In the genomic region with DNA sequence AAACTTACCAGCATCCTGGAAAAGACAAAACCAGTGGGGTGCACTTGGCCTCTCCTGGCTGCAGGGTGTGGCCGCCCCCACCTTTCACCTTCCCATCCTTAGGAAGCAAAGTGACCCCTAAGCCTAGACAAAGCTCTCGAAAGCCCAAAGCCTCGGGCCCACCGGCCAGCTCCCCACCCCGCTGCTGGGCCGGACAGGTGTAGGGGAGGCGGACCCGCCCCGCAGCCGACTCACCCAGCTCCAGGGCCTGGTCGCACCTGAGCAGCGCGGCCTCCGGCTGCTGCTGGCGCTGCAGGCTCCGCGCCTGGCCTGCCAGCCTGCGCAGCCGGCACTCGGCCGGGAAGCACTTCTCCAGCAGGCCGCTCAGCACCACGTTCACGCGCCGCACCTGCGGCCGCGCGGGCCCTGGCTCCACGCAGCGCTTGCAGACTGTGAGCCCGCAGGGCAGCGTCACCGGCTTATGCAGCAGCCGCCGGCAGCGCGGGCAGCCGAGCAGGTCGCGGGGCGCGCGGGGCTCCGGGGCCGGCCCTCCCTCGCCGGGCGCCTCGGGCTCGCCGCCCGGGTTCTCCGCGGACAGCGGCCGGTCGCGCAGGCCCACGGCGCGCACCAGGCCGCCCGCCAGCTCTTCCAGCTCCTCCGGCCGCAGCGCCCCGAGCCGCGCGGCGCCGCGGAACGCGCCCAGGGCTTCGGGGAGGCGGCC, we compare ENCODE assay signal across 9 cellular contexts. TPM values are rescaled to one million over a fixed set of nuclear protein-coding genes. Genes with fewer than 3 reads are reported as not detected.
DNase-seq lines count a peak whose midpoint lies in the region; ATAC-seq, FAIRE-seq and TF ChIP-seq lines count a peak whose summit lies in the region.
"Had no signal": no experiment of that assay in that cellular context is flagged by ENCODE, and none has a peak within 500 bp of the region (broad histone marks: within the 10 kb centered on the region; RNA-seq: fewer than 3 reads in every experiment).

No MANE protein-coding gene starts in this region.

- peak; percentile 57 for ATAC-seq in HepG2
- ATAC-seq in effector memory CD8-positive, alpha-beta T cell (replicated peaks), result no peak

- peaks cover 16% of the 10 kb centered on the region for H3K9me3 Mint-ChIP-seq in stimulated activated naive CD8-positive, alpha-beta T cell treated with anti-CD3 and anti-CD28 coated beads, Interleukin-15, Interleukin-2, amounts not matched to agents 100 ng/mL and 50 ng/mL, for 24 hours
- H3K9me3 Mint-ChIP-seq in effector memory CD8-positive, alpha-beta T cell, result peaks cover 2 to 7% of the 10 kb centered on the region in 2 donors

- BruUV-seq in HepG2 (replicated peaks; lab: Mats Ljungman, UMichigan), result no TSS peak

- no peak overlapping the region for H2AFZ ChIP-seq in HepG2 (ENCODE audit: low read length)

- intact Hi-C loops in HepG2 (cut with micrococcal nuclease; ENCODE audit: unreplicated experiment), result no loop called here

- TF ChIP-seq POLR2A in HepG2 (IDR thresholded peaks at IDR 0.05; ENCODE audit: insufficient read depth in 1 of 2, low read depth in 2 of 2, low read length in 2 of 2), result no peak

- FAIRE-seq in HepG2 (lab: Jason Lieb, UNC), result no peak
- FAIRE-seq: A204.1 had no signal

- peak; percentile 79 for DNase-seq in DMS 273 (lab: John Stamatoyannopoulos, UW; ENCODE audit: unreplicated experiment)
- DNase-seq in DMS 273 treated with DMSO at 0.1 percent for 48 hours (lab: John Stamatoyannopoulos, UW), result no peak
- peak; percentile 64 for DNase-seq in NCI-H345 treated with DMSO at 0.1 percent for 48 hours (lab: John Stamatoyannopoulos, UW; ENCODE audit: unreplicated experiment)
- DNase-seq in choroid plexus epithelial cell (ENCODE audit: low read depth), result peak; percentile 25
- no peak for DNase-seq in HepG2 (ENCODE audit: low spot score)
- no peak for DNase-seq in effector memory CD8-positive, alpha-beta T cell
- no peak for DNase-seq in effector CD4-positive, alpha-beta T cell

- TF ChIP-seq RAD21 in HepG2 (CRISPR knock-in tag; IDR thresholded peaks at IDR 0.05), result no peak

- H3K27me3 ChIP-seq in HepG2 (ENCODE audit: control insufficient read depth in 1 of 2, insufficient read depth in 2 of 2, low read length in 2 of 2), result peaks cover 3 to 26% of the 10 kb centered on the region in 2 experiments; a peak in 4 of 5 replicates

- POLR2A ChIA-PET in HepG2 (lab: Yijun Ruan, JAX), result no interaction called here

- H3K4me1 Mint-ChIP-seq in stimulated activated naive CD8-positive, alpha-beta T cell treated with anti-CD3 and anti-CD28 coated beads, Interleukin-15, Interleukin-2, amounts not matched to agents 100 ng/mL and 50 ng/mL, for 24 hours (ENCODE audit: low read depth), result no peaks in the 10 kb centered on the region
- H3K4me1 Mint-ChIP-seq in effector memory CD8-positive, alpha-beta T cell (ENCODE audit: low read depth in 2 of 2), result no peaks in the 10 kb centered on the region

- H3K9me3 ChIP-seq in HepG2 (ENCODE audit: low read length), result peaks cover 21% of the 10 kb centered on the region

- peaks cover 68% of the 10 kb centered on the region for H3K27me3 Mint-ChIP-seq in stimulated activated naive CD8-positive, alpha-beta T cell treated with anti-CD3 and anti-CD28 coated beads, Interleukin-15, Interleukin-2, amounts not matched to agents 100 ng/mL and 50 ng/mL, for 24 hours
- H3K27me3 Mint-ChIP-seq in effector memory CD8-positive, alpha-beta T cell, result peaks cover 65 to 70% of the 10 kb centered on the region in 2 donors

- no peak overlapping the region for H3K4me2 ChIP-seq in HepG2 (ENCODE audit: low read depth, low read length)

- no peaks in the 10 kb centered on the region for H4K20me1 ChIP-seq in HepG2 (ENCODE audit: insufficient read depth, low read length)

- no peaks in the 10 kb centered on the region for H3K36me3 ChIP-seq in HepG2 (replicated peaks in 1 of 2; ENCODE audit: control insufficient read depth in 1 of 2, insufficient read depth in 2 of 2, low read length in 2 of 2)

- 40% methylated on average over 34 of the region's 79 CpGs for WGBS in HepG2 (ENCODE audit: low lambda C conversion rate)

- H3K4me1 ChIP-seq in HepG2 (ENCODE audit: insufficient read depth, low read length), result no peaks in the 10 kb centered on the region

- peak overlapping the region; percentile 36 for H3K4me3 ChIP-seq in choroid plexus epithelial cell (ENCODE audit: low read depth, low read length)
- H3K4me3 ChIP-seq in HepG2 (replicated peaks in 1 of 3; ENCODE audit: insufficient read depth in 1 of 3, low read depth in 2 of 3, low read length in 3 of 3), result no peak overlapping the region; a peak in 1 of 6 replicates

- TF ChIP-seq EP300 in HepG2 (IDR thresholded peaks at IDR 0.05; ENCODE audit: low read depth in 2 of 2, low read length in 2 of 2) (no peak), HepG2 (CRISPR knock-in tag; IDR thresholded peaks at IDR 0.05; ENCODE audit: borderline replicate concordance) (no peak)

- H3K36me3 Mint-ChIP-seq in stimulated activated naive CD8-positive, alpha-beta T cell treated with anti-CD3 and anti-CD28 coated beads, Interleukin-15, Interleukin-2, amounts not matched to agents 100 ng/mL and 50 ng/mL, for 24 hours (ENCODE audit: low read depth), result peaks cover 6% of the 10 kb centered on the region
- no peaks in the 10 kb centered on the region for H3K36me3 Mint-ChIP-seq in effector memory CD8-positive, alpha-beta T cell (ENCODE audit: insufficient read depth)

- H3K27ac Mint-ChIP-seq in stimulated activated naive CD8-positive, alpha-beta T cell treated with anti-CD3 and anti-CD28 coated beads, Interleukin-15, Interleukin-2, amounts not matched to agents 100 ng/mL and 50 ng/mL, for 24 hours, result no peak overlapping the region
- no peak overlapping the region for H3K27ac Mint-ChIP-seq in effector memory CD8-positive, alpha-beta T cell

- H3K9ac ChIP-seq in HepG2 (ENCODE audit: insufficient read depth, low read depth, low read length), result no peak overlapping the region

- H3K79me2 ChIP-seq in HepG2 (ENCODE audit: insufficient read depth, low read length), result no peaks in the 10 kb centered on the region

- H3K27ac ChIP-seq in HepG2 (ENCODE audit: extremely low read length, insufficient read depth, low read length), result no peak overlapping the region

- H3K4me3 Mint-ChIP-seq in stimulated activated naive CD8-positive, alpha-beta T cell treated with anti-CD3 and anti-CD28 coated beads, Interleukin-15, Interleukin-2, amounts not matched to agents 100 ng/mL and 50 ng/mL, for 24 hours, result peak overlapping the region; percentile 15
- peak overlapping the region in 1 of 2 donors; percentile 34 for H3K4me3 Mint-ChIP-seq in effector memory CD8-positive, alpha-beta T cell

- no peak for TF ChIP-seq CTCF in choroid plexus epithelial cell (conservative IDR thresholded peaks at IDR 0.05; ENCODE audit: low read depth, low read length)
- TF ChIP-seq CTCF in HepG2 (CRISPR knock-in tag; IDR thresholded peaks at IDR 0.05), result no peak

- CTCF ChIA-PET in HepG2 (lab: Yijun Ruan, JAX; ENCODE audit: low intra/inter-chr PET ratio, low total read pairs), result no interaction called here

- in situ Hi-C loops in HepG2 (cut with HindIII; ENCODE audit: extremely low pct_ligation_motif_present, low pct_unique_long_range_greater_than_20kb), result no loop called here

TF ChIP-seq in HepG2, 621 proteins besides CTCF, POLR2A, EP300 and RAD21:
- TF ChIP-seq ZNF816 (CRISPR knock-in tag; IDR thresholded peaks at IDR 0.05; ENCODE audit: borderline replicate concordance) (no peak), ADNP (CRISPR knock-in tag; IDR thresholded peaks at IDR 0.05) (no peak), MBNL3 (CRISPR knock-in tag; conservative IDR thresholded peaks at IDR 0.05) (no peak)
- TF ChIP-seq, protein P1, sequence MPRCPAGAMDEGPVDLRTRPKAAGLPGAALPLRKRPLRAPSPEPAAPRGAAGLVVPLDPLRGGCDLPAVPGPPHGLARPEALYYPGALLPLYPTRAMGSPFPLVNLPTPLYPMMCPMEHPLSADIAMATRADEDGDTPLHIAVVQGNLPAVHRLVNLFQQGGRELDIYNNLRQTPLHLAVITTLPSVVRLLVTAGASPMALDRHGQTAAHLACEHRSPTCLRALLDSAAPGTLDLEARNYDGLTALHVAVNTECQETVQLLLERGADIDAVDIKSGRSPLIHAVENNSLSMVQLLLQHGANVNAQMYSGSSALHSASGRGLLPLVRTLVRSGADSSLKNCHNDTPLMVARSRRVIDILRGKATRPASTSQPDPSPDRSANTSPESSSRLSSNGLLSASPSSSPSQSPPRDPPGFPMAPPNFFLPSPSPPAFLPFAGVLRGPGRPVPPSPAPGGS (CRISPR knock-in tag; IDR thresholded peaks at IDR 0.05), result no peak
TF ChIP-seq in HepG2: peak in this region for 0.

RNA-seq across cellular contexts. Expression of a gene that starts 1.0 kb away (rescaled TPM):
- not detected in 2 replicates for total RNA-seq in HepG2 (2016; rRNA removed; fragmentation: Illumina TruSeq; extraction: Trizol)
- not detected in 2 replicates for total RNA-seq in HepG2 (2016; cell fraction: cytosol; rRNA removed; fragmentation: Illumina TruSeq; extraction: Trizol; ENCODE audit: low read depth)
- not detected in 2 replicates for total RNA-seq in HepG2 (2016; cell fraction: insoluble cytoplasmic fraction; rRNA removed; fragmentation: Illumina TruSeq; extraction: Trizol)
- not detected in 2 replicates for total RNA-seq in HepG2 (2016; cell fraction: membrane; rRNA removed; fragmentation: Illumina TruSeq; extraction: Trizol)
- total RNA-seq in HepG2 (2016; cell fraction: nucleus; rRNA removed; fragmentation: Illumina TruSeq; extraction: Trizol), result 0.03 TPM in 1 of 2 replicates, not detected in the other
- 0.01 TPM in 1 of 2 replicates, not detected in the other for polyA plus RNA-seq in HepG2 (2011; rRNA removed)
- polyA plus RNA-seq in HepG2 (2011; cell fraction: cytosol; rRNA removed), result not detected in 2 replicates
- 0.02 TPM in 1 of 2 replicates, not detected in the other for polyA plus RNA-seq in HepG2 (2011; cell fraction: nucleus; rRNA removed)
- polyA plus RNA-seq in HepG2 (2012), result not detected in 2 replicates
- polyA plus RNA-seq in HepG2 (2016; cell fraction: cytosol; fragmentation: Illumina TruSeq; extraction: Trizol; ENCODE audit: low read depth), result not detected in 2 replicates
- polyA plus RNA-seq in HepG2 (2016; cell fraction: insoluble cytoplasmic fraction; fragmentation: Illumina TruSeq; extraction: Trizol; ENCODE audit: low read depth), result not detected in 2 replicates
- polyA plus RNA-seq in HepG2 (2016; cell fraction: membrane; fragmentation: Illumina TruSeq; extraction: Trizol; ENCODE audit: low read depth), result not detected in 2 replicates
- not detected in 2 replicates for polyA plus RNA-seq in HepG2 (2016; cell fraction: nucleus; fragmentation: Illumina TruSeq; extraction: Trizol; ENCODE audit: insufficient read depth, low read depth)
- polyA minus RNA-seq in HepG2 (2011; rRNA and poly(A)+ RNA removed; ENCODE audit: low replicate concordance), result 0.10 and 0.33 TPM in 2 replicates
- polyA minus RNA-seq in HepG2 (2011; cell fraction: cytosol; rRNA and poly(A)+ RNA removed), result not detected in 2 replicates
- polyA minus RNA-seq in HepG2 (2011; cell fraction: nucleus; rRNA and poly(A)+ RNA removed), result under 0.01 TPM in 1 of 2 replicates, not detected in the other

Comparison
In these comparisons a context has a peak if more than half of its experiments do, and no peak if none do; other contexts are left out.
1. DNase-seq: peak in DMS 273 (single experiment), NCI-H345 treated with DMSO at 0.1 percent for 48 hours (single experiment) and choroid plexus epithelial cell (single experiment); none in DMS 273 treated with DMSO at 0.1 percent for 48 hours (single experiment), HepG2 (single experiment), effector memory CD8-positive, alpha-beta T cell (0 of 3) and effector CD4-positive, alpha-beta T cell (single experiment).